In the genomic region with DNA sequence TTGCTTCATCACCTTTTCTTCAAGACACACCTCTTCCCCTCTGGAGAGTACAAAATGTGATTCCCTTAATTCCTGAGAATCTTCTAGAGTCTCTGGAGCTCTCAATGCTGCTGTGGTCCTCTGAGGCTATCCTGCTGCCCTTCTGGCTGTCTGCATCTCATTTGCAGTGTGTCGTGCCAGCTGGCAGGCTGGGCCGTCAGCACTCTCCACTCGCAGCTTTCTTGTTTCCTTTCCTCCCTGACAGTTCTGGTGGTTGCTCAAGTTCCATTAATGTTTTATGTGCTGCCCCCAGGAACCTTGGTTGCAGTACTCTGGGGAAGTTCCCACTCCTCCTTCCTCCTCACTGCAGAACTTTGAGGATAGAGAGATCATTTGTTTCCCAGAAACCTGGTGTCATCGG, we compare ENCODE assay signal across 1 cellular context.
TF ChIP-seq lines count a peak whose summit lies in the region.

No MANE protein-coding gene starts in this region.

TF ChIP-seq in HepG2, 621 proteins besides CTCF, POLR2A, EP300 and RAD21 (continued from another document):
- TF ChIP-seq ZNF318 (CRISPR knock-in tag; IDR thresholded peaks at IDR 0.05) (no peak), MBD4 (IDR thresholded peaks at IDR 0.05; ENCODE audit: borderline replicate concordance, low read length) (no peak), DR1 (CRISPR knock-in tag; IDR thresholded peaks at IDR 0.05) (no peak), ZNF563 (CRISPR knock-in tag; IDR thresholded peaks at IDR 0.05) (no peak), FOXM1 (CRISPR knock-in tag; IDR thresholded peaks at IDR 0.05) (no peak), YEATS2 (CRISPR knock-in tag; IDR thresholded peaks at IDR 0.05; ENCODE audit: borderline replicate concordance) (no peak), ZBTB1 (CRISPR knock-in tag; IDR thresholded peaks at IDR 0.05; ENCODE audit: borderline replicate concordance) (no peak), CREM (IDR thresholded peaks at IDR 0.05) (no peak), CREM (CRISPR knock-in tag; IDR thresholded peaks at IDR 0.05) (no peak)
- TF ChIP-seq, protein P1, sequence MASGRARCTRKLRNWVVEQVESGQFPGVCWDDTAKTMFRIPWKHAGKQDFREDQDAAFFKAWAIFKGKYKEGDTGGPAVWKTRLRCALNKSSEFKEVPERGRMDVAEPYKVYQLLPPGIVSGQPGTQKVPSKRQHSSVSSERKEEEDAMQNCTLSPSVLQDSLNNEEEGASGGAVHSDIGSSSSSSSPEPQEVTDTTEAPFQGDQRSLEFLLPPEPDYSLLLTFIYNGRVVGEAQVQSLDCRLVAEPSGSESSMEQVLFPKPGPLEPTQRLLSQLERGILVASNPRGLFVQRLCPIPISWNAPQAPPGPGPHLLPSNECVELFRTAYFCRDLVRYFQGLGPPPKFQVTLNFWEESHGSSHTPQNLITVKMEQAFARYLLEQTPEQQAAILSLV (CRISPR knock-in tag; IDR thresholded peaks at IDR 0.05; ENCODE audit: borderline replicate concordance), result no peak
- TF ChIP-seq, protein P2, sequence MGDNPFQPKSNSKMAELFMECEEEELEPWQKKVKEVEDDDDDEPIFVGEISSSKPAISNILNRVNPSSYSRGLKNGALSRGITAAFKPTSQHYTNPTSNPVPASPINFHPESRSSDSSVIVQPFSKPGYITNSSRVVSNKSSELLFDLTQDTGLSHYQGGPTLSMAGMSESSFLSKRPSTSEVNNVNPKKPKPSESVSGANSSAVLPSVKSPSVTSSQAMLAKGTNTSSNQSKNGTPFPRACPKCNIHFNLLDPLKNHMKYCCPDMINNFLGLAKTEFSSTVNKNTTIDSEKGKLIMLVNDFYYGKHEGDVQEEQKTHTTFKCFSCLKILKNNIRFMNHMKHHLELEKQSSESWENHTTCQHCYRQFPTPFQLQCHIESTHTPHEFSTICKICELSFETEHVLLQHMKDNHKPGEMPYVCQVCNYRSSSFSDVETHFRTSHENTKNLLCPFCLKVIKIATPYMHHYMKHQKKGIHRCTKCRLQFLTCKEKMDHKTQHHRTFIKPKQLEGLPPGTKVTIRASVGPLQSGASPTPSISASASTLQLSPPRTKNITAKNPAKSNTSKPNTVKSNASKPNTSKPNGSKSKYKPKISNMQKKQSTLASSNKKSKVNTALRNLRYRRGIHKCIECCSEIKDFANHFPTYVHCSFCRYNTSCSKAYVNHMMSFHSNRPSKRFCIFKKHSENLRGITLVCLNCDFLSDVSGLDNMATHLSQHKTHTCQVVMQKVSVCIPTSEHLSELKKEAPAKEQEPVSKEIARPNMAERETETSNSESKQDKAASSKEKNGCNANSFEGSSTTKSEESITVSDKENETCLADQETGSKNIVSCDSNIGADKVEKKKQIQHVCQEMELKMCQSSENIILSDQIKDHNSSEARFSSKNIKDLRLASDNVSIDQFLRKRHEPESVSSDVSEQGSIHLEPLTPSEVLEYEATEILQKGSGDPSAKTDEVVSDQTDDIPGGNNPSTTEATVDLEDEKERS (CRISPR knock-in tag; IDR thresholded peaks at IDR 0.05), result no peak
